In genomic region chr11:81342956-81343355, GRCh38 we compare ENCODE assay signal across 22 cellular contexts.
DNase-seq lines count a peak whose midpoint lies in the region; TF ChIP-seq lines count a peak whose summit lies in the region.
"Had no signal": no experiment of that assay in that cellular context is flagged by ENCODE, and none has a peak within 500 bp of the region (broad histone marks: within the 10 kb centered on the region; RNA-seq: fewer than 3 reads in every experiment).

No MANE protein-coding gene starts in this region.

- H3K79me2 ChIP-seq in neural progenitor cell (ENCODE audit: low read depth), result no peaks in the 10 kb centered on the region

- H3K4me3 ChIP-seq in neural progenitor cell (no peak overlapping the region), Caco-2 (ENCODE audit: low read depth, low read length) (no peak overlapping the region)
- H3K4me3 ChIP-seq: GM12878, GM23338 had no signal

- POLR2A ChIA-PET in Caco-2 (lab: Charles Lee), result no interaction called here

- BruUV-seq in Caco-2 (replicated peaks; lab: Mats Ljungman, UMichigan), result no TSS peak

- H3K4me1 ChIP-seq in neural progenitor cell (peaks cover 12% of the 10 kb centered on the region), Caco-2 (peaks cover 24% of the 10 kb centered on the region)

- H3K4me2 ChIP-seq in neural progenitor cell, result peak overlapping the region; percentile 21
- H3K4me2 ChIP-seq: GM23338 had no signal

- no peaks in the 10 kb centered on the region for H3K27me3 ChIP-seq in neural progenitor cell
- no peaks in the 10 kb centered on the region for H3K27me3 ChIP-seq in Caco-2 (replicated peaks; ENCODE audit: control insufficient read depth, insufficient read depth, low read length)

- H3K36me3 ChIP-seq in neural progenitor cell (no peaks in the 10 kb centered on the region), Caco-2 (ENCODE audit: control insufficient read depth, insufficient read depth, low read length) (no peaks in the 10 kb centered on the region)

- H2AFZ ChIP-seq in neural progenitor cell (replicated peaks), result no peak overlapping the region
- H2AFZ ChIP-seq: GM23338 had no signal

- H3K9me3 ChIP-seq in neural progenitor cell (ENCODE audit: low read depth) (no peaks in the 10 kb centered on the region), Caco-2 (no peaks in the 10 kb centered on the region)

- H3K4me1 Mint-ChIP-seq in neural progenitor cell (peaks cover 17% of the 10 kb centered on the region), osteocyte (ENCODE audit: unreplicated experiment) (no peaks in the 10 kb centered on the region), Caco-2 (ENCODE audit: low read depth, unreplicated experiment) (peaks cover 6% of the 10 kb centered on the region)
- H3K4me1 Mint-ChIP-seq: CD4-positive, CD25-positive, alpha-beta regulatory T cell; GM23338 had no signal

- no peaks in the 10 kb centered on the region for H4K20me1 ChIP-seq in neural progenitor cell (ENCODE audit: low read depth)

- H3K27me3 Mint-ChIP-seq in neural progenitor cell (ENCODE audit: insufficient read depth, low read depth) (peaks cover 2% of the 10 kb centered on the region), osteocyte (ENCODE audit: unreplicated experiment) (no peaks in the 10 kb centered on the region), Caco-2 (ENCODE audit: insufficient read depth, unreplicated experiment) (no peaks in the 10 kb centered on the region)
- H3K27me3 Mint-ChIP-seq: CD4-positive, CD25-positive, alpha-beta regulatory T cell had no signal

- H3K27ac ChIP-seq in angular gyrus (ENCODE audit: low read depth, low read length) (peak overlapping the region; percentile 72), neural progenitor cell (peak overlapping the region; percentile 35), temporal lobe (ENCODE audit: low read depth, low read length) (peak overlapping the region; percentile 75)

- no peak overlapping the region for H3K9ac ChIP-seq in neural progenitor cell

- H3K27ac Mint-ChIP-seq in neural progenitor cell, result peak overlapping the region; percentile 91
- no peak overlapping the region for H3K27ac Mint-ChIP-seq in osteocyte (ENCODE audit: unreplicated experiment)
- H3K27ac Mint-ChIP-seq in Caco-2 (ENCODE audit: unreplicated experiment), result no peak overlapping the region
- H3K27ac Mint-ChIP-seq: CD4-positive, CD25-positive, alpha-beta regulatory T cell; GM23338; H9 had no signal

- H3F3A ChIP-seq in neural progenitor cell (ENCODE audit: low read depth), result no peaks in the 10 kb centered on the region

- DNase-seq in globus pallidus (ENCODE audit: low spot score) (peak; percentile 33), neural progenitor cell (ENCODE audit: low spot score) (peak; percentile 2), osteocyte (ENCODE audit: extremely low spot score, unreplicated experiment) (no peak), HUDEP-2 (lab: John Stamatoyannopoulos, UW; ENCODE audit: unreplicated experiment in 76 of 76) (no peak), Caco-2 (no peak)
- DNase-seq: CD4-positive, CD25-positive, alpha-beta regulatory T cell; GDM1; H9; IMR-90; KG1; MM.1S; NCI-H1694; NCI-H2029 treated with DMSO at 0.1 percent for 48 hours; NCI-H446 treated with DMSO at 0.1 percent for 48 hours; NCI-H526; NCI-H82; NK-92 treated with Interleukin-12 subunit alpha and Interleukin-12 subunit beta, amount 100 ng/mL, for 24 hours; PC-3 had no signal

- intact Hi-C loops in Caco-2 (cut with micrococcal nuclease; ENCODE audit: unreplicated experiment), result no loop called here

- H3K36me3 Mint-ChIP-seq in neural progenitor cell, result no peaks in the 10 kb centered on the region
- no peaks in the 10 kb centered on the region for H3K36me3 Mint-ChIP-seq in osteocyte (ENCODE audit: unreplicated experiment)
- H3K36me3 Mint-ChIP-seq in Caco-2 (ENCODE audit: insufficient read depth, unreplicated experiment), result no peaks in the 10 kb centered on the region
- H3K36me3 Mint-ChIP-seq: CD4-positive, CD25-positive, alpha-beta regulatory T cell had no signal

- H3K9me3 Mint-ChIP-seq in neural progenitor cell, result no peaks in the 10 kb centered on the region
- H3K9me3 Mint-ChIP-seq in osteocyte (ENCODE audit: unreplicated experiment), result no peaks in the 10 kb centered on the region
- no peaks in the 10 kb centered on the region for H3K9me3 Mint-ChIP-seq in Caco-2 (ENCODE audit: unreplicated experiment)
- H3K9me3 Mint-ChIP-seq: GM23338, H9 had no signal

- no peak overlapping the region for H3K4me3 Mint-ChIP-seq in neural progenitor cell
- H3K4me3 Mint-ChIP-seq in osteocyte (ENCODE audit: unreplicated experiment), result no peak overlapping the region
- H3K4me3 Mint-ChIP-seq in Caco-2 (ENCODE audit: unreplicated experiment), result no peak overlapping the region
- H3K4me3 Mint-ChIP-seq: CD4-positive, CD25-positive, alpha-beta regulatory T cell; GM23338; H9 had no signal

- no peak for TF ChIP-seq CTCF in neural progenitor cell (IDR thresholded peaks at IDR 0.05)
- no peak for TF ChIP-seq CTCF in osteocyte (IDR thresholded peaks at IDR 0.05)
- TF ChIP-seq CTCF in Caco-2 (IDR thresholded peaks at IDR 0.05; ENCODE audit: insufficient read depth in 1 of 2, low read depth in 1 of 2, low read length in 1 of 2, severe bottlenecking in 1 of 2, unreplicated experiment in 1 of 2), result no peak

- CTCF ChIA-PET in Caco-2 (lab: Charles Lee), result no interaction called here

Comparison
In these comparisons a context has a peak if more than half of its experiments do, and no peak if none do; other contexts are left out.
1. DNase-seq: peak in globus pallidus (single experiment) and neural progenitor cell (single experiment); none in osteocyte (single experiment), HUDEP-2 (0 of 76) and Caco-2 (0 of 2).
2. Peak in every context shown above with its lines, with median percentiles within 50 percentile points of each other: H3K27ac ChIP-seq.